In the genomic region with DNA sequence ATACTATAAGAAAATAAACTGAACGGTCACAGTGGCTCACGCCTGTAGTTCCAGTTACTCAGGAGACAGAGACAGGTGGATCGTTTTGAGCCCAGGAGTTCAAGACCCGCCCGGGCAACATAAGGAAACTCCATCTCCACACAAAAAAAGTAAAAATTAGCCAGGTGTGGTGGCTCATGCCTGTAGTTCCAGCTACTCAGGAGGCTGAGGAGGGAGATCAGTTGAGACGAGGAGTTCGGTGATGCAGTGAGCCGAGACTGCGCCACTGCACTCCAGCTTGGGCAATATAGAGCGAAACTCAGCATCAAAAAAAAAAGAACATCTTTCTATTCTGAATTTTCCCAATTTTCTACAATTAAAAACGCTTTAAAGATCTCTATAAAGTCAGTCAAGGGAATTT, we compare ENCODE assay signal across 10 cellular contexts. TPM values are rescaled to one million over a fixed set of nuclear protein-coding genes. Genes with fewer than 3 reads are reported as not detected.
DNase-seq lines count a peak whose midpoint lies in the region; ATAC-seq lines count a peak whose summit lies in the region.
"Had no signal": no experiment of that assay in that cellular context is flagged by ENCODE, and none has a peak within 500 bp of the region (broad histone marks: within the 10 kb centered on the region; RNA-seq: fewer than 3 reads in every experiment).

No MANE protein-coding gene starts in this region.

- peaks cover 57% of the 10 kb centered on the region for H3K4me1 Mint-ChIP-seq in activated T-cell treated with anti-CD3 and anti-CD28 coated beads, Interleukin-2, amount 50 U/mL, for 72 hours (ENCODE audit: low read depth)
- peaks cover 42% of the 10 kb centered on the region for H3K4me1 Mint-ChIP-seq in T-helper 17 cell
- peaks cover 47% of the 10 kb centered on the region for H3K4me1 Mint-ChIP-seq in stimulated activated naive CD8-positive, alpha-beta T cell treated with anti-CD3 and anti-CD28 coated beads, Interleukin-15, amount 100 ng/mL, for 72 hours

- peaks cover 22% of the 10 kb centered on the region for H3K4me1 ChIP-seq in iPS-18a (ENCODE audit: control insufficient read depth, low read depth, low read length)

- H3K27me3 Mint-ChIP-seq in activated T-cell treated with anti-CD3 and anti-CD28 coated beads, Interleukin-2, amount 50 U/mL, for 72 hours (ENCODE audit: low read depth): peaks cover 7% of the 10 kb centered on the region
- no peaks in the 10 kb centered on the region for H3K27me3 Mint-ChIP-seq in T-helper 17 cell
- no peaks in the 10 kb centered on the region for H3K27me3 Mint-ChIP-seq in stimulated activated naive CD8-positive, alpha-beta T cell treated with anti-CD3 and anti-CD28 coated beads, Interleukin-15, amount 100 ng/mL, for 72 hours

- H3K9me3 Mint-ChIP-seq in activated T-cell treated with anti-CD3 and anti-CD28 coated beads, Interleukin-2, amount 50 U/mL, for 72 hours: peaks cover 2 to 6% of the 10 kb centered on the region in 2 donors
- H3K9me3 Mint-ChIP-seq in stimulated activated naive CD8-positive, alpha-beta T cell treated with anti-CD3 and anti-CD28 coated beads, Interleukin-15, amount 100 ng/mL, for 72 hours: peaks cover 8 to 9% of the 10 kb centered on the region in 2 donors

- H3K27me3 ChIP-seq in iPS-18a (ENCODE audit: control insufficient read depth, insufficient read depth, low read length): no peaks in the 10 kb centered on the region
- H3K27me3 ChIP-seq in MG63: peaks cover 3% of the 10 kb centered on the region; the same call in 1 of the 2 replicates
- H3K27me3 ChIP-seq: pancreas, SJSA1 had no signal

- ATAC-seq in activated T-cell treated with anti-CD3 and anti-CD28 coated beads, Interleukin-2, amount 50 U/mL, for 72 hours (replicated peaks in 1 of 2): no peak
- ATAC-seq in T-helper 17 cell: no peak
- ATAC-seq in stimulated activated naive CD8-positive, alpha-beta T cell treated with anti-CD3 and anti-CD28 coated beads, Interleukin-15, amount 100 ng/mL, for 72 hours: no peak
- ATAC-seq in HG03025 (IDR thresholded peaks at IDR 0.05; ENCODE audit: low FRiP score, unreplicated experiment): no peak

- DNase-seq in activated T-cell treated with anti-CD3 and anti-CD28 coated beads, Interleukin-2, amount 50 U/mL, for 72 hours: no peak
- no peak for DNase-seq in activated T-cell treated with anti-CD3 and anti-CD28 coated beads, Interleukin-2, amount 50 U/mL, for 48 hours
- DNase-seq in T-helper 17 cell (no peak), OCI-M1 (lab: John Stamatoyannopoulos, UW) (no peak), MG63 (no peak)
- DNase-seq in stimulated activated naive CD8-positive, alpha-beta T cell treated with anti-CD3 and anti-CD28 coated beads, Interleukin-15, amount 100 ng/mL, for 72 hours: no peak
- DNase-seq: pancreas had no signal

- H3K4me3 ChIP-seq in iPS-18a (ENCODE audit: low read length) (peak overlapping the region; percentile 90), MG63 (no peak overlapping the region)

- H3K36me3 Mint-ChIP-seq in activated T-cell treated with anti-CD3 and anti-CD28 coated beads, Interleukin-2, amount 50 U/mL, for 72 hours (ENCODE audit: insufficient read depth in 2 of 2): peaks cover 8% of the 10 kb centered on the region in 2 donors
- peaks cover 3% of the 10 kb centered on the region for H3K36me3 Mint-ChIP-seq in T-helper 17 cell (ENCODE audit: low read depth)

- H3K9ac ChIP-seq in iPS-18a (ENCODE audit: low read length): no peak overlapping the region

- H3K36me3 ChIP-seq in iPS-18a (ENCODE audit: control insufficient read depth, low read depth, low read length): peaks cover 9% of the 10 kb centered on the region
- H3K36me3 ChIP-seq in MG63: peaks cover 11% of the 10 kb centered on the region; the same call in 1 of the 2 replicates
- H3K36me3 ChIP-seq: pancreas had no signal

- H3K4me3 Mint-ChIP-seq in activated T-cell treated with anti-CD3 and anti-CD28 coated beads, Interleukin-2, amount 50 U/mL, for 72 hours: peak overlapping the region; percentile 95 to 96
- H3K4me3 Mint-ChIP-seq in T-helper 17 cell: peak overlapping the region; percentile 97
- H3K4me3 Mint-ChIP-seq in stimulated activated naive CD8-positive, alpha-beta T cell treated with anti-CD3 and anti-CD28 coated beads, Interleukin-15, amount 100 ng/mL, for 72 hours: peak overlapping the region; percentile 89 to 97

- H3K9me3 ChIP-seq in T-helper 17 cell (ENCODE audit: control insufficient read depth, low read length, poor library complexity, severe bottlenecking): no peaks in the 10 kb centered on the region
- no peaks in the 10 kb centered on the region for H3K9me3 ChIP-seq in iPS-18a (ENCODE audit: control insufficient read depth, low read depth, low read length)
- no peaks in the 10 kb centered on the region for H3K9me3 ChIP-seq in MG63
- H3K9me3 ChIP-seq: pancreas, SJSA1 had no signal

- no peak overlapping the region for H3K27ac ChIP-seq in iPS-18a (ENCODE audit: low read length)

- H3K27ac Mint-ChIP-seq in activated T-cell treated with anti-CD3 and anti-CD28 coated beads, Interleukin-2, amount 50 U/mL, for 72 hours: peak overlapping the region; percentile 97
- peak overlapping the region; percentile 99 for H3K27ac Mint-ChIP-seq in T-helper 17 cell
- H3K27ac Mint-ChIP-seq in stimulated activated naive CD8-positive, alpha-beta T cell treated with anti-CD3 and anti-CD28 coated beads, Interleukin-15, amount 100 ng/mL, for 72 hours: peak overlapping the region in 1 of 2 donors; percentile 62

RNA-seq across cellular contexts. Expression of gene SEC62, which starts 1.0 kb away (rescaled TPM):
- 100 to 1,000 TPM in 1 of 2 donors, 10 to 100 TPM in 1; 90.6 to 100 TPM for total RNA-seq in activated T-cell treated with anti-CD3 and anti-CD28 coated beads, Interleukin-2, amount 50 U/mL, for 72 hours
- 10 to 100 TPM; 85.7 to 87.4 TPM for total RNA-seq in T-helper 17 cell
- total RNA-seq in MG63 (2014; rRNA removed; shearing (Covaris generic); ENCODE audit: low replicate concordance): 12.2 and 28.1 TPM in 2 replicates

RNA-seq across cellular contexts. Expression of gene SAMD7, which starts 54.2 kb away (rescaled TPM):
- not detected for total RNA-seq in activated T-cell treated with anti-CD3 and anti-CD28 coated beads, Interleukin-2, amount 50 U/mL, for 72 hours
- not detected for total RNA-seq in T-helper 17 cell
- total RNA-seq in MG63 (2014; rRNA removed; shearing (Covaris generic); ENCODE audit: low replicate concordance): not detected in 2 replicates
- total RNA-seq: pancreas, SJSA1 had no signal
